Comparison of ENCODE assay signal across 9 cellular contexts in the genomic region with DNA sequence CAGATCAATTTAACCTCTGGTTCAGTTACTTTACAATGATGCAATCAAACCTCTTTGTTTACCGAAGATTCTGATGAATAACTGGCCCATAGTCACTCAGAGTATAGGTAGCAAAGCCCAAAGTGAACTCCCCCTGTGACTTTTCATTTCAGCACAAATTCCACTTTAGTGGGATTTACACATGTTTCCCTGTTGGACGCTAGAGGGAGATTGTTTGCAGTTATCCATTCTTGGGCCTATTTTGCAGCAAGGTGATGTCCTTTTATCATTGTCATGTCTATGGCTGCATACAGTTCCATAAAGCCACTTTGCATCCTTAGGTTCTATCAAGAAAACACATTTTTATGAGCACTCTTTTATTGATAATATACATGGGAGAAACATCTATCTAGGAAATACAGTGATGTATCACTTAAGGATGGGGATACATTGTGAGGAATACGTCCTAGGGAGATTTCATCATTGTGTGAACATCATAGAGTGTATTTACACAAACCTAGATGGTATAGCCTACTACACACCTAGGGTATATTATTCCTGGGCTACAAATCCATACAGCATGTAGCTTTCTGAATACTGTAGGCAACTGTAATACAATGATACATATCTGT. TPM values are rescaled to one million over a fixed set of nuclear protein-coding genes. Genes with fewer than 3 reads are reported as not detected.
DNase-seq lines count a peak whose midpoint lies in the region; ATAC-seq, FAIRE-seq and TF ChIP-seq lines count a peak whose summit lies in the region.
"Had no signal": no experiment of that assay in that cellular context is flagged by ENCODE, and none has a peak within 500 bp of the region (broad histone marks: within the 10 kb centered on the region; RNA-seq: fewer than 3 reads in every experiment).

No MANE protein-coding gene starts in this region.

- H3K79me2 ChIP-seq in neural cell (replicated peaks; ENCODE audit: insufficient read depth, low read length): no peaks in the 10 kb centered on the region

- no peaks in the 10 kb centered on the region for H3K27me3 ChIP-seq in neural cell (ENCODE audit: insufficient read depth, low read depth, low read length)
- H3K27me3 ChIP-seq in small intestine (ENCODE audit: control insufficient read depth in 2 of 2, insufficient read depth in 2 of 2, low read length in 2 of 2): no peaks in the 10 kb centered on the region

- POLR2A ChIA-PET in GM10248 (lab: Yijun Ruan, JAX): no interaction called here
- POLR2A ChIA-PET in activated CD4-positive, alpha-beta memory T cell treated with anti-CD3 and anti-CD28 coated beads for 36 hours (lab: Charles Lee): no interaction called here

- CTCF ChIA-PET in GM10248 (lab: Yijun Ruan, JAX): no interaction called here
- CTCF ChIA-PET in activated CD4-positive, alpha-beta memory T cell treated with anti-CD3 and anti-CD28 coated beads for 36 hours (lab: Charles Lee): interaction anchor here (1.3 kb wide), 1 partner anchor 132 kb away, joined by 3 read pairs; no protein-coding TSS in a partner anchor

- ATAC-seq in HG03039 (IDR thresholded peaks at IDR 0.05; ENCODE audit: unreplicated experiment): no peak
- no peak for ATAC-seq in GM21737 (IDR thresholded peaks at IDR 0.05; ENCODE audit: unreplicated experiment)

- no peaks in the 10 kb centered on the region for H3F3A ChIP-seq in neural cell (ENCODE audit: insufficient read depth, low read length, poor library complexity, severe bottlenecking)

- H3K4me3 Mint-ChIP-seq in activated CD4-positive, alpha-beta memory T cell treated with anti-CD3 and anti-CD28 coated beads for 36 hours: no peak overlapping the region

- no peaks in the 10 kb centered on the region for H3K4me1 Mint-ChIP-seq in activated CD4-positive, alpha-beta memory T cell treated with anti-CD3 and anti-CD28 coated beads for 36 hours (ENCODE audit: low read depth)

- H3K4me1 ChIP-seq in small intestine (ENCODE audit: control insufficient read depth in 2 of 2, insufficient read depth in 1 of 2, low read depth in 1 of 2, low read length in 1 of 2): no peaks in the 10 kb centered on the region

- no peak overlapping the region for H3K27ac ChIP-seq in neural cell (ENCODE audit: low read length)
- H3K27ac ChIP-seq in small intestine (ENCODE audit: low read depth in 1 of 2, low read length in 1 of 2): no peak overlapping the region

- H3K36me3 ChIP-seq in neural cell (ENCODE audit: insufficient read depth, low read length): no peaks in the 10 kb centered on the region
- H3K36me3 ChIP-seq in small intestine (ENCODE audit: control insufficient read depth in 2 of 2, insufficient read depth in 2 of 2, low read length in 2 of 2): no peaks in the 10 kb centered on the region

- H3K9ac ChIP-seq in neural cell (ENCODE audit: low read length): no peak overlapping the region

- peak; percentile 29 for TF ChIP-seq CTCF in GM10248 (IDR thresholded peaks at IDR 0.05; ENCODE audit: control extremely low read depth, extremely low read depth, low read depth, missing control alignments)
- TF ChIP-seq CTCF in astrocyte of the spinal cord (IDR thresholded peaks at IDR 0.05; ENCODE audit: low read depth, low read length): peak; percentile 77
- TF ChIP-seq CTCF in neural cell (IDR thresholded peaks at IDR 0.05; ENCODE audit: poor library complexity, severe bottlenecking): peak; percentile 64

- TF ChIP-seq RAD21 in neural cell (conservative IDR thresholded peaks at IDR 0.05): peak; percentile 48

- no peak for FAIRE-seq in small intestine (lab: Jason Lieb, UNC)

- TF ChIP-seq EP300 in neural cell (conservative IDR thresholded peaks at IDR 0.05; ENCODE audit: poor library complexity, severe bottlenecking): no peak

- 44 to 64% (median 53%) methylated on average over 3 of the region's 3 CpGs for whole genome bisulfite sequencing in small intestine, 3 donors

- no peaks in the 10 kb centered on the region for H4K20me1 ChIP-seq in neural cell (ENCODE audit: insufficient read depth)

- peaks cover 10% of the 10 kb centered on the region for H3K9me3 Mint-ChIP-seq in activated CD4-positive, alpha-beta memory T cell treated with anti-CD3 and anti-CD28 coated beads for 36 hours

- intact Hi-C loops in activated CD4-positive, alpha-beta memory T cell treated with anti-CD3 and anti-CD28 coated beads for 36 hours (cut with micrococcal nuclease): no loop called here

- in situ Hi-C loops in astrocyte of the spinal cord (cut with HindIII; ENCODE audit: low sequenced_read_pairs): no loop called here

- no peaks in the 10 kb centered on the region for H3K36me3 Mint-ChIP-seq in activated CD4-positive, alpha-beta memory T cell treated with anti-CD3 and anti-CD28 coated beads for 36 hours

- H3K4me3 ChIP-seq in Jurkat, Clone E6-1 (ENCODE audit: low read length): no peak overlapping the region
- H3K4me3 ChIP-seq in astrocyte of the spinal cord (ENCODE audit: low read depth, low read length) (no peak overlapping the region), neural cell (ENCODE audit: low read length) (no peak overlapping the region), small intestine (ENCODE audit: low read depth in 1 of 2, low read length in 2 of 2) (no peak overlapping the region)

- no peak overlapping the region for H2AFZ ChIP-seq in neural cell (ENCODE audit: low read depth, low read length)

- no peaks in the 10 kb centered on the region for H3K9me3 ChIP-seq in neural cell (ENCODE audit: low read length)
- no peaks in the 10 kb centered on the region for H3K9me3 ChIP-seq in small intestine (ENCODE audit: control insufficient read depth, low read depth)

- no peaks in the 10 kb centered on the region for H3K9me2 ChIP-seq in neural cell (ENCODE audit: insufficient read depth, low read length)

- H3K27ac Mint-ChIP-seq in activated CD4-positive, alpha-beta memory T cell treated with anti-CD3 and anti-CD28 coated beads for 36 hours: no peak overlapping the region

- no peak overlapping the region for H3K4me2 ChIP-seq in neural cell (ENCODE audit: low read length)

- no peak for DNase-seq in GM10248 (ENCODE audit: extremely low spot score)
- peak; percentile 12 for DNase-seq in Jurkat, Clone E6-1 (ENCODE audit: low read depth, low spot score)
- no peak for DNase-seq in astrocyte of the spinal cord (ENCODE audit: low read depth, low spot score)
- no peak for DNase-seq in small intestine
- DNase-seq in activated CD4-positive, alpha-beta memory T cell treated with anti-CD3 and anti-CD28 coated beads for 36 hours: no peak

- no peaks in the 10 kb centered on the region for H3K27me3 Mint-ChIP-seq in activated CD4-positive, alpha-beta memory T cell treated with anti-CD3 and anti-CD28 coated beads for 36 hours

TF ChIP-seq in neural cell, 6 proteins besides CTCF, POLR2A, EP300 and RAD21:
- TF ChIP-seq SMC3 (conservative IDR thresholded peaks at IDR 0.05; ENCODE audit: poor library complexity) (peak; percentile 66), POLR2AphosphoS5 (IDR thresholded peaks at IDR 0.05) (no peak), TAF1 (IDR thresholded peaks at IDR 0.05; ENCODE audit: low read depth) (no peak)

RNA-seq across cellular contexts. Expression of gene DKK2, which starts 14.5 kb away (rescaled TPM):
- polyA plus RNA-seq in Jurkat, Clone E6-1 (2012; ENCODE audit: insufficient read depth, insufficient read length): not detected
- polyA plus RNA-seq in neural cell (0.33 and 0.72 TPM in 2 replicates), small intestine (under 1 TPM in 1 of 3 donors, not detected in 2; 0.37 TPM)
- polyA minus RNA-seq in neural cell: 0.23 and 0.73 TPM in 2 replicates
- not detected for total RNA-seq in activated CD4-positive, alpha-beta memory T cell treated with anti-CD3 and anti-CD28 coated beads for 36 hours
- total RNA-seq: lung microvascular endothelial cell had no signal
